In the genomic region with DNA sequence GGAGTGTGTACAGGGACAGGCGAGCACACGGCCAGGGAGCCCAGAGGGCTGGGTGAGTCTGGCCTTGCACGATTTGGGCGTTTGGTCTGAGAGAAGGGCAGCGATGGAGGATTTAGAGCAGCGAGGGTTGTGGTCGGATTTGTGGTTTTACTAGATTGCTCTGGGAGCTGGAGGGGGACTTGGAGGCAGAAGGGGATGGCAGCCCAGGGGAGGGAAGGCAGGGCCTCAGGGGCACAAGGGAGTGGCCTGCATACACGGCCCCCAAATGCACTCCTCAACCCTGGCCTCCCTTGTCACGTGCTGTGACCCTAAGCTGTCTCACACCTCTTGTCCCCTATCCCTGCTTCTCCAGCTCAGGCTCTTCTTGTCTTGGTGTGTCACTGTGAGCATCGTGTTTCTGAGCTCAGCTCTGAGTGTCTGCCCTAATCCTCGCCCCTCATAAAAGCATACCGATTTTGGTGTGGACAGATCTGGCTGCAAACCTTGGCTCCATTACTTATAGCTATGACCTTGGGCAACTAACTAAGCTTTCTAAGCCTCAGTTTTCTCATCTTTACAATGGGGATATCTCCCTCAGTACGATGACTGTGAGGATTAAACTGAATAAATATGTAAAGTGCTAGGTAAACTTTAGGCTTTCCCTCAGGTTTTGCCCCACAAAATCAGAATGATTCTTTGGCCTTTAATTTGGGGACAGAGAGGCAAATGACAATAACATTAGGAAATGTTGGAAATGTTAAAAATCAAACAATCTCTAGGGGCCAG, we compare ENCODE assay signal across 23 cellular contexts.
"Had no signal": no experiment of that assay in that cellular context is flagged by ENCODE, and none has a peak within 500 bp of the region (broad histone marks: within the 10 kb centered on the region; RNA-seq: fewer than 3 reads in every experiment).

No MANE protein-coding gene starts in this region.

- H3K4me1 Mint-ChIP-seq: activated naive CD8-positive, alpha-beta T cell treated with anti-CD3 and anti-CD28 coated beads, Interleukin-2, amount 10 ng/mL, durations not matched to agents 7 days and 5 days; immature natural killer cell; naive thymus-derived CD8-positive, alpha-beta T cell had no signal

- ATAC-seq: activated T-cell treated with anti-CD3 and anti-CD28 coated beads, Interleukin-2, amount 50 U/mL, for 72 hours; heart left ventricle; left lung; naive thymus-derived CD8-positive, alpha-beta T cell; sciatic nerve had no signal

- DNase-seq: activated CD4-positive, alpha-beta memory T cell treated with anti-CD3 and anti-CD28 coated beads for 36 hours; activated CD4-positive, alpha-beta T cell treated with anti-CD3 and anti-CD28 coated beads for 4 hours; activated CD4-positive, CD25-positive, alpha-beta regulatory T cell; activated effector memory CD4-positive, alpha-beta T cell treated with Interleukin-2 at 50 U/mL for 16 hours; activated naive CD4-positive, alpha-beta T cell treated with anti-CD3 and anti-CD28 coated beads for 36 hours; activated naive CD8-positive, alpha-beta T cell treated with anti-CD3 and anti-CD28 coated beads, Interleukin-2, amount 10 ng/mL, durations not matched to agents 7 days and 5 days; activated T-cell treated with anti-CD3 and anti-CD28 coated beads, Interleukin-2, amount 50 U/mL, for 72 hours; amniotic stem cell; cortex of kidney; heart left ventricle; immature natural killer cell; kidney glomerular epithelial cell; left lung; naive thymus-derived CD8-positive, alpha-beta T cell; stimulated activated CD4-positive, alpha-beta T cell treated with anti-CD3 and anti-CD28 coated beads, Interleukin-4, amount 100 ng/mL, for 1 hour; stimulated activated naive CD4-positive, alpha-beta T cell; T1000; upper lobe of left lung had no signal

- H3K4me1 ChIP-seq: left lung, upper lobe of left lung had no signal

- H3K27me3 Mint-ChIP-seq: activated CD4-positive, alpha-beta memory T cell treated with anti-CD3 and anti-CD28 coated beads for 36 hours; activated naive CD8-positive, alpha-beta T cell treated with anti-CD3 and anti-CD28 coated beads, Interleukin-2, amount 10 ng/mL, durations not matched to agents 7 days and 5 days; naive thymus-derived CD8-positive, alpha-beta T cell had no signal

- H2AFZ ChIP-seq: neural progenitor cell had no signal

- H3K4me3 Mint-ChIP-seq: activated CD4-positive, alpha-beta memory T cell treated with anti-CD3 and anti-CD28 coated beads for 36 hours; activated naive CD4-positive, alpha-beta T cell treated with anti-CD3 and anti-CD28 coated beads for 36 hours; activated naive CD8-positive, alpha-beta T cell treated with anti-CD3 and anti-CD28 coated beads, Interleukin-2, amount 10 ng/mL, durations not matched to agents 7 days and 5 days; activated T-cell treated with anti-CD3 and anti-CD28 coated beads, Interleukin-2, amount 50 U/mL, for 72 hours; immature natural killer cell; naive thymus-derived CD8-positive, alpha-beta T cell; neural progenitor cell; T-helper 1 cell treated with Interleukin-12 subunit alpha and Interleukin-12 subunit beta and Interleukin-4 antibody, amounts not matched to agents 30 μg/mL and 1 μg/mL, for 36 hours had no signal

- H3K27me3 ChIP-seq: heart left ventricle, left lung, upper lobe of left lung had no signal

- H3K4me2 ChIP-seq: neural progenitor cell had no signal

- H3K4me3 ChIP-seq: heart left ventricle, left lung, lung, neural progenitor cell, thoracic aorta, upper lobe of left lung had no signal

- H3K27ac Mint-ChIP-seq: activated CD4-positive, alpha-beta memory T cell treated with anti-CD3 and anti-CD28 coated beads for 36 hours; activated naive CD4-positive, alpha-beta T cell treated with anti-CD3 and anti-CD28 coated beads for 36 hours; activated naive CD8-positive, alpha-beta T cell treated with anti-CD3 and anti-CD28 coated beads, Interleukin-2, amount 10 ng/mL, durations not matched to agents 7 days and 5 days; activated T-cell treated with anti-CD3 and anti-CD28 coated beads, Interleukin-2, amount 50 U/mL, for 72 hours; neural progenitor cell; T-helper 1 cell treated with Interleukin-12 subunit alpha and Interleukin-12 subunit beta and Interleukin-4 antibody, amounts not matched to agents 30 μg/mL and 1 μg/mL, for 36 hours had no signal

- H3K36me3 ChIP-seq: heart left ventricle, left lung, neural progenitor cell, thoracic aorta, upper lobe of left lung had no signal

- H3K27ac ChIP-seq: heart left ventricle, left lung, neural progenitor cell, thoracic aorta, upper lobe of left lung had no signal

- H3K9ac ChIP-seq: neural progenitor cell had no signal
